Comparison of ENCODE assay signal across 2 cellular contexts in the genomic region with DNA sequence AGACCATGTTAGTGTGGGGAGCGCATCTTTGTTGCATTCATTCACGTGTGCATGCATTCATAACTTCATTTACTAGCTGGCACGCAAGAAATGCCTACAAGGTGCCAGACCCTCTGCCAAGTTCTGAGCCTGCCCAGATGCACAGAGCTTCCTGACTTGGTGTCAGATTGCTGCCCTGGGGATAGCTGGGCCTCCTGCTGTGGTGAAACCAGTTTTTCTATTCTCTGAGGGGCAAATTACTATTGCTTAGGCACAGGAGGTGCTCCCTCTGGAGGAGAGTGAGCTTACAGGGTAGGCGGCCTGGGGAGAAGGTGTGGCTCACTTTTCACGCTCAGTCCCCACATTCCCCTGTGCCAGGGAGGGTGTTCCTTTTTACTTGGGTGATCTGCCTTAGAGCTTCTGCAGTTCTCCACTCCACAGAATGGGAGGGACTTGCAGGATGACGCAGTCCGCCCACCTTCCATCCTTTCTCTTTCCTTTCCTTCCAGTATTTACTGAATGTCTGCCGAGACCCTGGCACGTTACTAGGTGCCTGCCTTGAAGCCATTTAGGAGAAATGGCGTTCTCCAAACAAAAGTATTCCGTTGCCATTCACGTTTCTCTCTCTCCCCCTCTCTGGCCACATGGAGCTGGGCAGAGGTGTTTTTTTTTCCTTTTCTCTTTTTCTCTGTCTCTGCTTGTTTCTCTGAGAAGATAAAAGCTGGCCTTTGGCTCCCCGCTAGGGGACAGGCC.
TF ChIP-seq lines count a peak whose summit lies in the region.

No MANE protein-coding gene starts in this region.

TF ChIP-seq in HEK293, 187 proteins besides CTCF, POLR2A, EP300 and RAD21 (continued from another document and continues in another):
- TF ChIP-seq, protein P1, sequence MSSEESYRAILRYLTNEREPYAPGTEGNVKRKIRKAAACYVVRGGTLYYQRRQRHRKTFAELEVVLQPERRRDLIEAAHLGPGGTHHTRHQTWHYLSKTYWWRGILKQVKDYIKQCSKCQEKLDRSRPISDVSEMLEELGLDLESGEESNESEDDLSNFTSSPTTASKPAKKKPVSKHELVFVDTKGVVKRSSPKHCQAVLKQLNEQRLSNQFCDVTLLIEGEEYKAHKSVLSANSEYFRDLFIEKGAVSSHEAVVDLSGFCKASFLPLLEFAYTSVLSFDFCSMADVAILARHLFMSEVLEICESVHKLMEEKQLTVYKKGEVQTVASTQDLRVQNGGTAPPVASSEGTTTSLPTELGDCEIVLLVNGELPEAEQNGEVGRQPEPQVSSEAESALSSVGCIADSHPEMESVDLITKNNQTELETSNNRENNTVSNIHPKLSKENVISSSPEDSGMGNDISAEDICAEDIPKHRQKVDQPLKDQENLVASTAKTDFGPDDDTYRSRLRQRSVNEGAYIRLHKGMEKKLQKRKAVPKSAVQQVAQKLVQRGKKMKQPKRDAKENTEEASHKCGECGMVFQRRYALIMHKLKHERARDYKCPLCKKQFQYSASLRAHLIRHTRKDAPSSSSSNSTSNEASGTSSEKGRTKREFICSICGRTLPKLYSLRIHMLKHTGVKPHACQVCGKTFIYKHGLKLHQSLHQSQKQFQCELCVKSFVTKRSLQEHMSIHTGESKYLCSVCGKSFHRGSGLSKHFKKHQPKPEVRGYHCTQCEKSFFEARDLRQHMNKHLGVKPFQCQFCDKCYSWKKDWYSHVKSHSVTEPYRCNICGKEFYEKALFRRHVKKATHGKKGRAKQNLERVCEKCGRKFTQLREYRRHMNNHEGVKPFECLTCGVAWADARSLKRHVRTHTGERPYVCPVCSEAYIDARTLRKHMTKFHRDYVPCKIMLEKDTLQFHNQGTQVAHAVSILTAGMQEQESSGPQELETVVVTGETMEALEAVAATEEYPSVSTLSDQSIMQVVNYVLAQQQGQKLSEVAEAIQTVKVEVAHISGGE (tag by site-specific recombination; conservative IDR thresholded peaks at IDR 0.05; ENCODE audit: low read depth) = no peak
- TF ChIP-seq, protein P2, sequence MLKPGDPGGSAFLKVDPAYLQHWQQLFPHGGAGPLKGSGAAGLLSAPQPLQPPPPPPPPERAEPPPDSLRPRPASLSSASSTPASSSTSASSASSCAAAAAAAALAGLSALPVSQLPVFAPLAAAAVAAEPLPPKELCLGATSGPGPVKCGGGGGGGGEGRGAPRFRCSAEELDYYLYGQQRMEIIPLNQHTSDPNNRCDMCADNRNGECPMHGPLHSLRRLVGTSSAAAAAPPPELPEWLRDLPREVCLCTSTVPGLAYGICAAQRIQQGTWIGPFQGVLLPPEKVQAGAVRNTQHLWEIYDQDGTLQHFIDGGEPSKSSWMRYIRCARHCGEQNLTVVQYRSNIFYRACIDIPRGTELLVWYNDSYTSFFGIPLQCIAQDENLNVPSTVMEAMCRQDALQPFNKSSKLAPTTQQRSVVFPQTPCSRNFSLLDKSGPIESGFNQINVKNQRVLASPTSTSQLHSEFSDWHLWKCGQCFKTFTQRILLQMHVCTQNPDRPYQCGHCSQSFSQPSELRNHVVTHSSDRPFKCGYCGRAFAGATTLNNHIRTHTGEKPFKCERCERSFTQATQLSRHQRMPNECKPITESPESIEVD (tag by site-specific recombination; IDR thresholded peaks at IDR 0.05) = peak; percentile 92
- TF ChIP-seq SCRT1 (tag by site-specific recombination; IDR thresholded peaks at IDR 0.05; ENCODE audit: borderline replicate concordance) = no peak
- no peak for TF ChIP-seq ZNF2 (tag by site-specific recombination; IDR thresholded peaks at IDR 0.05)
- TF ChIP-seq, protein P3, sequence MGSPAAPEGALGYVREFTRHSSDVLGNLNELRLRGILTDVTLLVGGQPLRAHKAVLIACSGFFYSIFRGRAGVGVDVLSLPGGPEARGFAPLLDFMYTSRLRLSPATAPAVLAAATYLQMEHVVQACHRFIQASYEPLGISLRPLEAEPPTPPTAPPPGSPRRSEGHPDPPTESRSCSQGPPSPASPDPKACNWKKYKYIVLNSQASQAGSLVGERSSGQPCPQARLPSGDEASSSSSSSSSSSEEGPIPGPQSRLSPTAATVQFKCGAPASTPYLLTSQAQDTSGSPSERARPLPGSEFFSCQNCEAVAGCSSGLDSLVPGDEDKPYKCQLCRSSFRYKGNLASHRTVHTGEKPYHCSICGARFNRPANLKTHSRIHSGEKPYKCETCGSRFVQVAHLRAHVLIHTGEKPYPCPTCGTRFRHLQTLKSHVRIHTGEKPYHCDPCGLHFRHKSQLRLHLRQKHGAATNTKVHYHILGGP (tag by site-specific recombination; IDR thresholded peaks at IDR 0.05) = no peak
- no peak for TF ChIP-seq YY2 (tag by site-specific recombination; IDR thresholded peaks at IDR 0.05)
- TF ChIP-seq ZNF747 (tag by site-specific recombination; IDR thresholded peaks at IDR 0.05) = no peak
- TF ChIP-seq, protein P4, sequence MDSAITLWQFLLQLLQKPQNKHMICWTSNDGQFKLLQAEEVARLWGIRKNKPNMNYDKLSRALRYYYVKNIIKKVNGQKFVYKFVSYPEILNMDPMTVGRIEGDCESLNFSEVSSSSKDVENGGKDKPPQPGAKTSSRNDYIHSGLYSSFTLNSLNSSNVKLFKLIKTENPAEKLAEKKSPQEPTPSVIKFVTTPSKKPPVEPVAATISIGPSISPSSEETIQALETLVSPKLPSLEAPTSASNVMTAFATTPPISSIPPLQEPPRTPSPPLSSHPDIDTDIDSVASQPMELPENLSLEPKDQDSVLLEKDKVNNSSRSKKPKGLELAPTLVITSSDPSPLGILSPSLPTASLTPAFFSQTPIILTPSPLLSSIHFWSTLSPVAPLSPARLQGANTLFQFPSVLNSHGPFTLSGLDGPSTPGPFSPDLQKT (IDR thresholded peaks at IDR 0.05; ENCODE audit: borderline replicate concordance, low read depth, low read length) = no peak
- no peak for TF ChIP-seq ZNF433 (tag by site-specific recombination; IDR thresholded peaks at IDR 0.05; ENCODE audit: low read depth)
- TF ChIP-seq ZNF48 (tag by site-specific recombination; IDR thresholded peaks at IDR 0.05) = no peak
- TF ChIP-seq ZNF626 (tag by site-specific recombination; IDR thresholded peaks at IDR 0.05) = no peak
- TF ChIP-seq ZFHX2 (tag by site-specific recombination; conservative IDR thresholded peaks at IDR 0.05) = peak; percentile 47
- TF ChIP-seq GLI2 (tag by site-specific recombination; IDR thresholded peaks at IDR 0.05; ENCODE audit: borderline replicate concordance, low read depth) = no peak
- TF ChIP-seq ZEB2 (tag by site-specific recombination; IDR thresholded peaks at IDR 0.05) = no peak
- TF ChIP-seq ZIC2 (tag by site-specific recombination; IDR thresholded peaks at IDR 0.05) = peak; percentile 95
- peak; percentile 67 for TF ChIP-seq ZNF600 (tag by site-specific recombination; IDR thresholded peaks at IDR 0.05)
- TF ChIP-seq ZBTB20 (tag by site-specific recombination; IDR thresholded peaks at IDR 0.05) = 0 out of 2 replicates have a peak, but pooled peaks have one; percentile 19
- peak; percentile 44; the same call in 1 of the 2 replicates for TF ChIP-seq ZBTB17 (tag by site-specific recombination; IDR thresholded peaks at IDR 0.05)

TF ChIP-seq in H1, 55 proteins besides CTCF, POLR2A, EP300 and RAD21 (continued from another document):
- TF ChIP-seq, protein P5, sequence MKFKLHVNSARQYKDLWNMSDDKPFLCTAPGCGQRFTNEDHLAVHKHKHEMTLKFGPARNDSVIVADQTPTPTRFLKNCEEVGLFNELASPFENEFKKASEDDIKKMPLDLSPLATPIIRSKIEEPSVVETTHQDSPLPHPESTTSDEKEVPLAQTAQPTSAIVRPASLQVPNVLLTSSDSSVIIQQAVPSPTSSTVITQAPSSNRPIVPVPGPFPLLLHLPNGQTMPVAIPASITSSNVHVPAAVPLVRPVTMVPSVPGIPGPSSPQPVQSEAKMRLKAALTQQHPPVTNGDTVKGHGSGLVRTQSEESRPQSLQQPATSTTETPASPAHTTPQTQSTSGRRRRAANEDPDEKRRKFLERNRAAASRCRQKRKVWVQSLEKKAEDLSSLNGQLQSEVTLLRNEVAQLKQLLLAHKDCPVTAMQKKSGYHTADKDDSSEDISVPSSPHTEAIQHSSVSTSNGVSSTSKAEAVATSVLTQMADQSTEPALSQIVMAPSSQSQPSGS (IDR thresholded peaks at IDR 0.05; ENCODE audit: low read length) = peak; percentile 58; the same call in 1 of the 2 replicates
- TF ChIP-seq SRF (IDR thresholded peaks at IDR 0.05; ENCODE audit: low read depth, low read length) = no peak
- TF ChIP-seq, protein P6, sequence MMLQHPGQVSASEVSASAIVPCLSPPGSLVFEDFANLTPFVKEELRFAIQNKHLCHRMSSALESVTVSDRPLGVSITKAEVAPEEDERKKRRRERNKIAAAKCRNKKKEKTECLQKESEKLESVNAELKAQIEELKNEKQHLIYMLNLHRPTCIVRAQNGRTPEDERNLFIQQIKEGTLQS (IDR thresholded peaks at IDR 0.05; ENCODE audit: insufficient read depth, low read depth, low read length) = no peak
- peak; percentile 15; the same call in 1 of the 2 replicates for TF ChIP-seq POLR2AphosphoS5 (IDR thresholded peaks at IDR 0.05; ENCODE audit: low read depth, low read length)
- no peak for TF ChIP-seq NANOG (IDR thresholded peaks at IDR 0.05; ENCODE audit: insufficient read depth, low read depth, low read length, poor library complexity, severe bottlenecking)
- no peak for TF ChIP-seq RFX5 (IDR thresholded peaks at IDR 0.05; ENCODE audit: borderline replicate concordance, low read depth, low read length)
- TF ChIP-seq BCL11A (IDR thresholded peaks at IDR 0.05; ENCODE audit: low read depth in 2 of 2, low read length in 2 of 2) = no peak
- no peak for TF ChIP-seq POU5F1 (IDR thresholded peaks at IDR 0.05; ENCODE audit: low read depth, low read length)
- TF ChIP-seq SIN3A (conservative IDR thresholded peaks at IDR 0.05 in 1 of 2, IDR thresholded peaks at IDR 0.05 in 1 of 2; ENCODE audit: low read depth in 1 of 2, low read length in 2 of 2) = peak in 1 of 2 experiments; percentile 61; a peak in 1 of 4 replicates
- no peak for TF ChIP-seq TCF12 (IDR thresholded peaks at IDR 0.05; ENCODE audit: low read depth, low read length)
- TF ChIP-seq HDAC2 (IDR thresholded peaks at IDR 0.05; ENCODE audit: borderline replicate concordance in 1 of 2, low read depth in 2 of 2, low read length in 2 of 2) = no peak
- no peak for TF ChIP-seq RNF2 (IDR thresholded peaks at IDR 0.05; ENCODE audit: borderline replicate concordance, low read depth, low read length, missing control alignments, poor library complexity, severe bottlenecking)
- TF ChIP-seq SIX5 (IDR thresholded peaks at IDR 0.05; ENCODE audit: low read depth, low read length) = no peak
- TF ChIP-seq CBX8 (IDR thresholded peaks at IDR 0.05; ENCODE audit: borderline replicate concordance, low read depth, low read length) = no peak
- TF ChIP-seq RXRA (IDR thresholded peaks at IDR 0.05; ENCODE audit: insufficient read depth, low read depth, low read length) = no peak
- TF ChIP-seq, protein P7, sequence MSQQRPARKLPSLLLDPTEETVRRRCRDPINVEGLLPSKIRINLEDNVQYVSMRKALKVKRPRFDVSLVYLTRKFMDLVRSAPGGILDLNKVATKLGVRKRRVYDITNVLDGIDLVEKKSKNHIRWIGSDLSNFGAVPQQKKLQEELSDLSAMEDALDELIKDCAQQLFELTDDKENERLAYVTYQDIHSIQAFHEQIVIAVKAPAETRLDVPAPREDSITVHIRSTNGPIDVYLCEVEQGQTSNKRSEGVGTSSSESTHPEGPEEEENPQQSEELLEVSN (IDR thresholded peaks at IDR 0.05) = 0 out of 2 replicates have a peak, but pooled peaks have one; percentile 9
- no peak; the same call in 1 of the 2 replicates for TF ChIP-seq SP4 (IDR thresholded peaks at IDR 0.05; ENCODE audit: low read length)
- TF ChIP-seq ZNF274 (IDR thresholded peaks at IDR 0.05; ENCODE audit: borderline replicate concordance, extremely low read depth, low read length) = no peak
- TF ChIP-seq EZH2 (IDR thresholded peaks at IDR 0.05; ENCODE audit: low read depth, low read length, severe bottlenecking) = no peak
- no peak for TF ChIP-seq PHF8 (conservative IDR thresholded peaks at IDR 0.05; ENCODE audit: low read depth, low read length)
- peak; percentile 24; the same call in 1 of the 2 replicates for TF ChIP-seq TBP (IDR thresholded peaks at IDR 0.05; ENCODE audit: low read depth, low read length)
- TF ChIP-seq, protein P8, sequence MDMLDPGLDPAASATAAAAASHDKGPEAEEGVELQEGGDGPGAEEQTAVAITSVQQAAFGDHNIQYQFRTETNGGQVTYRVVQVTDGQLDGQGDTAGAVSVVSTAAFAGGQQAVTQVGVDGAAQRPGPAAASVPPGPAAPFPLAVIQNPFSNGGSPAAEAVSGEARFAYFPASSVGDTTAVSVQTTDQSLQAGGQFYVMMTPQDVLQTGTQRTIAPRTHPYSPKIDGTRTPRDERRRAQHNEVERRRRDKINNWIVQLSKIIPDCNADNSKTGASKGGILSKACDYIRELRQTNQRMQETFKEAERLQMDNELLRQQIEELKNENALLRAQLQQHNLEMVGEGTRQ (IDR thresholded peaks at IDR 0.05; ENCODE audit: low read length) = no peak
- TF ChIP-seq SAP30 (IDR thresholded peaks at IDR 0.05; ENCODE audit: insufficient read depth, insufficient replicate concordance, low read length) = no peak
- no peak for TF ChIP-seq NRF1 (IDR thresholded peaks at IDR 0.05; ENCODE audit: low read depth, low read length)
- no peak for TF ChIP-seq KDM4A (IDR thresholded peaks at IDR 0.05; ENCODE audit: low read depth, low read length, severe bottlenecking)
- TF ChIP-seq BACH1 (IDR thresholded peaks at IDR 0.05; ENCODE audit: low read length) = no peak
- TF ChIP-seq, protein P9, sequence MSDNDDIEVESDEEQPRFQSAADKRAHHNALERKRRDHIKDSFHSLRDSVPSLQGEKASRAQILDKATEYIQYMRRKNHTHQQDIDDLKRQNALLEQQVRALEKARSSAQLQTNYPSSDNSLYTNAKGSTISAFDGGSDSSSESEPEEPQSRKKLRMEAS (IDR thresholded peaks at IDR 0.05) = peak; percentile 19; the same call in 1 of the 2 replicates
- peak; percentile 65; the same call in 1 of the 2 replicates for TF ChIP-seq SP1 (IDR thresholded peaks at IDR 0.05; ENCODE audit: low read depth, low read length)
- TF ChIP-seq JUN (IDR thresholded peaks at IDR 0.05; ENCODE audit: low read depth, low read length) = no peak
- TF ChIP-seq CTBP2 (IDR thresholded peaks at IDR 0.05; ENCODE audit: borderline replicate concordance, insufficient read depth, insufficient read length, low read length) = peak; percentile 40
- TF ChIP-seq EGR1 (IDR thresholded peaks at IDR 0.05; ENCODE audit: borderline replicate concordance, low read depth, low read length) = peak; percentile 31; the same call in 1 of the 2 replicates
- peak; percentile 54; the same call in 1 of the 2 replicates for TF ChIP-seq CEBPB (IDR thresholded peaks at IDR 0.05; ENCODE audit: low read depth, low read length)
- no peak for TF ChIP-seq MAFK (IDR thresholded peaks at IDR 0.05; ENCODE audit: low read depth, low read length)
